In genomic region chr12:51869490-51869865, GRCh38 we compare ENCODE assay signal across 1 cellular context.
TF ChIP-seq lines count a peak whose summit lies in the region.

No MANE protein-coding gene starts in this region.

TF ChIP-seq in H1, 55 proteins besides CTCF, POLR2A, EP300 and RAD21:
- no peak for TF ChIP-seq TCF12 (IDR thresholded peaks at IDR 0.05; ENCODE audit: low read depth, low read length)
- no peak for TF ChIP-seq FOSL1 (IDR thresholded peaks at IDR 0.05; ENCODE audit: insufficient read depth, low read depth, low read length)
- no peak for TF ChIP-seq HDAC6 (IDR thresholded peaks at IDR 0.05; ENCODE audit: low read depth, low read length)
- TF ChIP-seq SUZ12 (IDR thresholded peaks at IDR 0.05; ENCODE audit: low read length): peak; percentile 39; the same call in 1 of the 2 replicates
- TF ChIP-seq SP2 (IDR thresholded peaks at IDR 0.05; ENCODE audit: low read length): no peak
- TF ChIP-seq TAF1 (IDR thresholded peaks at IDR 0.05; ENCODE audit: low read depth, low read length): peak; percentile 19; the same call in 1 of the 2 replicates
- TF ChIP-seq USF2 (IDR thresholded peaks at IDR 0.05; ENCODE audit: low read length): no peak
- no peak for TF ChIP-seq TEAD4 (IDR thresholded peaks at IDR 0.05; ENCODE audit: low read depth, low read length)
